40 cellular contexts compared by ENCODE assay signal in the genomic region with DNA sequence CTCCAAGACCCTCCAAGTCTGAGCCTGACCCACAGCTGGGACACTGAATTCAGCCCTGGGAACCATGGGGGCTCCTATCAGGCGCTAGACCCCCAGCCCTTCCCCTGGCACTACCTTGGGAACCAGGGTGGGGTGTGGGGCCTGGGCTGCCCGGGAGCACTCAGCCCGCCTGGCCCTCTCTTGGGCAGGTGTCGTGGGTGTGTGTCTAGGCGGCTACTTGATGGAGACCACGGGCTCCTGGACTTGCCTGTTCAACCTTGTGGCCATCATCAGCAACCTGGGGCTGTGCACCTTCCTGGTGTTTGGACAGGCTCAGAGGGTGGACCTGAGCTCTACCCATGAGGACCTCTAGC. TPM values are rescaled to one million over a fixed set of nuclear protein-coding genes. Genes with fewer than 3 reads are reported as not detected.
"Had no signal": no experiment of that assay in that cellular context is flagged by ENCODE, and none has a peak within 500 bp of the region (broad histone marks: within the 10 kb centered on the region; RNA-seq: fewer than 3 reads in every experiment).

No MANE protein-coding gene starts in this region.

- H3K36me3 ChIP-seq: adrenal gland, breast epithelium had no signal

- ATAC-seq: activated CD8-positive, alpha-beta T cell treated with anti-CD3 and anti-CD28 coated beads for 36 hours; activated naive CD4-positive, alpha-beta T cell treated with anti-CD3 and anti-CD28 coated beads, Interleukin-2, amount 50 U/mL, for 72 hours; activated T-cell treated with anti-CD3 and anti-CD28 coated beads, Interleukin-2, amount 50 U/mL, for 4 hours; activated T-cell treated with anti-CD3 and anti-CD28 coated beads, Interleukin-2, amount 50 U/mL, for 72 hours; activated T-helper 17 cell treated with anti-CD3 and anti-CD28 coated beads, Interleukin-2, amount 50 U/mL, for 72 hours; body of pancreas; T-cell; T-helper 17 cell had no signal

- H3K27me3 ChIP-seq: adrenal gland, body of pancreas, brain microvascular endothelial cell had no signal

- H3K9me3 ChIP-seq: adrenal gland, body of pancreas, breast epithelium had no signal

- DNase-seq: activated B cell treated with CpG ODN at 0.5 μM for 24 hours; activated CD4-positive, alpha-beta memory T cell treated with anti-CD3 and anti-CD28 coated beads for 36 hours; activated CD4-positive, alpha-beta T cell treated with anti-CD3 and anti-CD28 coated beads for 4 hours; activated CD4-positive, alpha-beta T cell treated with anti-CD3 and anti-CD28 coated beads, Interleukin-2, amount 10 ng/mL, durations not matched to agents 24 days and 14 days; activated CD4-positive, alpha-beta T cell treated with anti-CD3 and anti-CD28 coated beads, Interleukin-2, amount 50 U/mL, for 1 hour; activated CD4-positive, alpha-beta T cell treated with anti-CD3 and anti-CD28 coated beads, Interleukin-2, amount 50 U/mL, for 4 hours; activated CD4-positive, CD25-positive, alpha-beta regulatory T cell treated with anti-CD3 and anti-CD28 coated beads, Interleukin-2, amount 50 U/mL, for 72 hours; activated CD8-positive, alpha-beta memory T cell treated with anti-CD3 and anti-CD28 coated beads, Interleukin-2, amount 50 U/mL, for 4 hours; activated CD8-positive, alpha-beta T cell treated with anti-CD3 and anti-CD28 coated beads for 36 hours; activated effector memory CD4-positive, alpha-beta T cell treated with anti-CD3 and anti-CD28 coated beads, Interleukin-2, amount 50 U/mL, for 16 hours; activated gamma-delta T cell treated with Interleukin-2 at 50 U/mL for 16 hours; activated naive CD4-positive, alpha-beta T cell; activated naive CD4-positive, alpha-beta T cell treated with anti-CD3 and anti-CD28 coated beads for 36 hours; activated naive CD4-positive, alpha-beta T cell treated with anti-CD3 and anti-CD28 coated beads, Interleukin-2, amount 50 U/mL, for 16 hours; activated naive CD8-positive, alpha-beta T cell treated with anti-CD3 and anti-CD28 coated beads for 36 hours; activated T-cell treated with anti-CD3 and anti-CD28 coated beads for 4 hours; activated T-cell treated with anti-CD3 and anti-CD28 coated beads, Interleukin-2, amount 50 U/mL, for 1 hour; activated T-cell treated with anti-CD3 and anti-CD28 coated beads, Interleukin-2, amount 50 U/mL, for 4 hours; activated T-cell treated with anti-CD3 and anti-CD28 coated beads, Interleukin-2, amount 50 U/mL, for 72 hours; adrenal gland; amniotic stem cell; aorta; body of pancreas; brain microvascular endothelial cell; central memory CD4-positive, alpha-beta T cell; T-cell; T-helper 17 cell; T-helper 9 cell had no signal

- FAIRE-seq: astrocyte, TTC549 had no signal

- H3K4me1 ChIP-seq: adrenal gland, body of pancreas, breast epithelium had no signal

- H3K27ac ChIP-seq: adrenal gland, body of pancreas, brain microvascular endothelial cell, breast epithelium, VCaP had no signal

- H3K4me3 ChIP-seq: adrenal gland, body of pancreas, breast epithelium had no signal

RNA-seq across cellular contexts. Expression of gene BHLHE23, which starts 39.6 kb away (rescaled TPM):
- total RNA-seq: activated B cell treated with CpG ODN at 0.5 μM for 24 hours; activated CD4-positive, alpha-beta memory T cell treated with anti-CD3 and anti-CD28 coated beads for 36 hours; activated CD4-positive, alpha-beta T cell treated with anti-CD3 and anti-CD28 coated beads, Interleukin-2, amount 10 ng/mL, durations not matched to agents 24 days and 14 days; activated CD8-positive, alpha-beta memory T cell treated with anti-CD3 and anti-CD28 coated beads for 36 hours; activated CD8-positive, alpha-beta T cell treated with anti-CD3 and anti-CD28 coated beads for 36 hours; activated naive CD4-positive, alpha-beta T cell treated with anti-CD3 and anti-CD28 coated beads for 36 hours; activated naive CD4-positive, alpha-beta T cell treated with anti-CD3 and anti-CD28 coated beads, Interleukin-2, amount 50 U/mL, for 72 hours; activated naive CD8-positive, alpha-beta T cell treated with anti-CD3 and anti-CD28 coated beads for 36 hours; activated T-cell treated with anti-CD3 and anti-CD28 coated beads, Interleukin-2, amount 50 U/mL, for 4 hours; activated T-cell treated with anti-CD3 and anti-CD28 coated beads, Interleukin-2, amount 50 U/mL, for 72 hours; activated T-helper 1 cell treated with anti-CD3 and anti-CD28 coated beads, Interleukin-12 subunit alpha, Interleukin-12 subunit beta, Interleukin-2, Interleukin-4 antibody, amounts not matched to agents 30 ng/mL and 10 ng/mL and 1 ng/mL, durations not matched to agents 14 hours and 24 hours and 36 hours; activated T-helper 17 cell treated with anti-CD3 and anti-CD28 coated beads, Interleukin-2, amount 50 U/mL, for 72 hours; adrenal gland; aorta; astrocyte; body of pancreas; breast epithelium; cardiac septum; cerebellum; T-cell; T-helper 1 cell treated with Interleukin-12 subunit alpha and Interleukin-12 subunit beta and Interleukin-4 antibody, amounts not matched to agents 30 ng/mL and 1 ng/mL, for 36 hours; T-helper 17 cell; T-helper 2 cell treated with Interferon-gamma antibody and Interleukin-4, amounts not matched to agents 100 ng/mL and 5 ng/mL, for 36 hours had no signal
- polyA plus RNA-seq: adrenal gland, aorta had no signal
